Comparison of ENCODE assay signal across 15 cellular contexts in genomic region chr4:173237152-173237551, GRCh38.
DNase-seq lines count a peak whose midpoint lies in the region; ATAC-seq and TF ChIP-seq lines count a peak whose summit lies in the region.
"Had no signal": no experiment of that assay in that cellular context is flagged by ENCODE, and none has a peak within 500 bp of the region (broad histone marks: within the 10 kb centered on the region; RNA-seq: fewer than 3 reads in every experiment).

No MANE protein-coding gene starts in this region.

- H3F3A ChIP-seq in OCI-LY1 (ENCODE audit: insufficient read depth, low read length) = no peaks in the 10 kb centered on the region

- TF ChIP-seq CTCF in mammary epithelial cell (conservative IDR thresholded peaks at IDR 0.05 in 1 of 2, IDR thresholded peaks at IDR 0.05 in 1 of 2; ENCODE audit: extremely low read depth in 1 of 2, insufficient read depth in 1 of 2, low read depth in 1 of 2, low read length in 2 of 2) = peak; percentile 3 to 10
- no peak for TF ChIP-seq CTCF in MCF 10A (IDR thresholded peaks at IDR 0.05; ENCODE audit: unreplicated experiment)
- peak; percentile 24; the same call in 1 of the 2 replicates for TF ChIP-seq CTCF in OCI-LY1 (IDR thresholded peaks at IDR 0.05; ENCODE audit: low read length)
- TF ChIP-seq CTCF in fibroblast of villous mesenchyme (IDR thresholded peaks at IDR 0.05; ENCODE audit: insufficient read depth, low read depth, low read length) = no peak

- no peak overlapping the region for H3K27ac Mint-ChIP-seq in MCF 10A (ENCODE audit: low read depth, unreplicated experiment)

- H3K4me1 ChIP-seq in mammary epithelial cell (ENCODE audit: insufficient read depth, low read length) = peaks cover 2% of the 10 kb centered on the region
- H3K4me1 ChIP-seq in OCI-LY1 (ENCODE audit: insufficient read depth, low read length, severe bottlenecking) = peaks cover 53% of the 10 kb centered on the region

- no peaks in the 10 kb centered on the region for H3K36me3 ChIP-seq in mammary epithelial cell (ENCODE audit: insufficient read depth, low read length)
- H3K36me3 ChIP-seq in OCI-LY1 (ENCODE audit: insufficient read depth, low read length) = peaks cover 36% of the 10 kb centered on the region
- H3K36me3 ChIP-seq: esophagus muscularis mucosa had no signal

- no peaks in the 10 kb centered on the region for H3K27me3 ChIP-seq in mammary epithelial cell (ENCODE audit: insufficient read depth, low read length)
- no peaks in the 10 kb centered on the region for H3K27me3 ChIP-seq in OCI-LY1 (ENCODE audit: insufficient read depth, low read length)
- H3K27me3 ChIP-seq: esophagus muscularis mucosa had no signal

- H3K4me3 Mint-ChIP-seq in MCF 10A (ENCODE audit: unreplicated experiment) = no peak overlapping the region

- H4K20me1 ChIP-seq in mammary epithelial cell (ENCODE audit: insufficient read depth, low read length) (no peaks in the 10 kb centered on the region), OCI-LY1 (ENCODE audit: insufficient read depth, low read length) (no peaks in the 10 kb centered on the region)

- H3K9me3 ChIP-seq in mammary epithelial cell (replicated peaks; ENCODE audit: insufficient read depth, low read length) = no peaks in the 10 kb centered on the region
- no peaks in the 10 kb centered on the region for H3K9me3 ChIP-seq in OCI-LY1 (ENCODE audit: low read length)
- H3K9me3 ChIP-seq: esophagus muscularis mucosa had no signal

- H3K27ac ChIP-seq in mammary epithelial cell (ENCODE audit: insufficient read depth, low read depth, low read length) = no peak overlapping the region
- peak overlapping the region; percentile 31 for H3K27ac ChIP-seq in OCI-LY1 (ENCODE audit: low read depth, low read length, poor library complexity, severe bottlenecking)
- H3K27ac ChIP-seq: esophagus muscularis mucosa had no signal

- POLR2A ChIA-PET in MCF 10A (lab: Yijun Ruan, JAX) = interaction anchor here (0.7 to 1.3 kb wide), 6 partner anchors 8 to 69 kb away, joined by 3 to 6 read pairs (median 3); no protein-coding TSS in a partner anchor

- DNase-seq in mammary epithelial cell (peak; percentile 33), MCF 10A (ENCODE audit: unreplicated experiment) (no peak), fibroblast of villous mesenchyme (ENCODE audit: low read depth) (peak; percentile 11), HuH-7.5 (ENCODE audit: low spot score) (no peak), NCI-H748 (lab: John Stamatoyannopoulos, UW; ENCODE audit: unreplicated experiment) (no peak)
- no peak for DNase-seq in stimulated activated naive CD4-positive, alpha-beta T cell (lab: John Stamatoyannopoulos, UW)
- DNase-seq: activated CD4-positive, alpha-beta T cell treated with anti-CD3 and anti-CD28 coated beads, Interleukin-2, amount 50 U/mL, for 1 hour; amniotic stem cell; Calu3; cortex of kidney; NCI-H1436; small intestine had no signal

- no peak overlapping the region for H3K4me2 ChIP-seq in mammary epithelial cell (ENCODE audit: insufficient read depth, low read depth, low read length)
- H3K4me2 ChIP-seq in OCI-LY1 (ENCODE audit: low read length) = no peak overlapping the region; the same call in 1 of the 2 replicates

- H3K9me2 ChIP-seq in OCI-LY1 (ENCODE audit: low read depth, low read length) = no peaks in the 10 kb centered on the region

- H2AFZ ChIP-seq in mammary epithelial cell (ENCODE audit: low read depth, low read length) (no peak overlapping the region), OCI-LY1 (ENCODE audit: low read length) (no peak overlapping the region)

- dilution Hi-C loops in mammary epithelial cell (cut with HindIII; ENCODE audit: low sequenced_read_pairs) = no loop called here

- no peaks in the 10 kb centered on the region for H3K27me3 Mint-ChIP-seq in MCF 10A (ENCODE audit: insufficient read depth, unreplicated experiment)

- intact Hi-C loops in mammary epithelial cell (cut with micrococcal nuclease) = no loop called here
- intact Hi-C loops in MCF 10A (cut with micrococcal nuclease) = no loop called here

- ATAC-seq in GM19035 (IDR thresholded peaks at IDR 0.05; ENCODE audit: unreplicated experiment) = no peak

- no peaks in the 10 kb centered on the region for H3K9me3 Mint-ChIP-seq in MCF 10A (ENCODE audit: unreplicated experiment)

- in situ Hi-C loops in mammary epithelial cell (cut with MboI; ENCODE audit: low sequenced_read_pairs in 2 of 2) = no loop called here

- CTCF ChIA-PET in mammary epithelial cell (lab: Charles Lee; ENCODE audit: low non-redundant PET) (no interaction called here), MCF 10A (lab: Yijun Ruan, JAX) (interaction anchor here (0.7 to 2.4 kb wide), 7 partner anchors 8 to 231 kb away, joined by 3 to 13 read pairs (median 6); no protein-coding TSS in a partner anchor)

- H3K4me1 Mint-ChIP-seq in MCF 10A (ENCODE audit: insufficient read depth, unreplicated experiment) = peaks cover 5% of the 10 kb centered on the region

- H3K4me3 ChIP-seq in mammary epithelial cell (replicated peaks in 1 of 3; ENCODE audit: insufficient read depth in 1 of 3, low read depth in 2 of 3, low read length in 3 of 3) (no peak overlapping the region), OCI-LY1 (ENCODE audit: low read depth, low read length, poor library complexity, severe bottlenecking) (no peak overlapping the region), fibroblast of villous mesenchyme (ENCODE audit: low read depth, low read length) (no peak overlapping the region)
- H3K4me3 ChIP-seq: esophagus muscularis mucosa had no signal

- BruUV-seq in mammary epithelial cell (replicated peaks; lab: Mats Ljungman, UMichigan) = no TSS peak
- BruUV-seq in MCF 10A (replicated peaks; lab: Mats Ljungman, UMichigan) = no TSS peak

- no peaks in the 10 kb centered on the region for H3K79me2 ChIP-seq in mammary epithelial cell (ENCODE audit: insufficient read depth, low read length)
- H3K79me2 ChIP-seq in OCI-LY1 (ENCODE audit: insufficient read depth, low read length) = peaks cover 21% of the 10 kb centered on the region

- 5% methylated on average over 2 of the region's 2 CpGs for WGBS in mammary epithelial cell (ENCODE audit: low coverage, missing lambda C conversion rate)

- H3K9ac ChIP-seq in mammary epithelial cell (ENCODE audit: insufficient read depth, low read length) (no peak overlapping the region), OCI-LY1 (ENCODE audit: low read length) (no peak overlapping the region; the same call in 1 of the 2 replicates)

- H3K36me3 Mint-ChIP-seq in MCF 10A (ENCODE audit: insufficient read depth, unreplicated experiment) = no peaks in the 10 kb centered on the region

Comparison
In these comparisons a context has a peak if more than half of its experiments do, and no peak if none do; other contexts are left out.
1. DNase-seq: peak in mammary epithelial cell (single experiment) and fibroblast of villous mesenchyme (single experiment); none in MCF 10A (single experiment), HuH-7.5 (single experiment), stimulated activated naive CD4-positive, alpha-beta T cell (0 of 6) and NCI-H748 (single experiment).
2. CTCF ChIP-seq: peak in mammary epithelial cell (2 of 2) and OCI-LY1 (single experiment); none in MCF 10A (single experiment) and fibroblast of villous mesenchyme (single experiment).